In the genomic region with DNA sequence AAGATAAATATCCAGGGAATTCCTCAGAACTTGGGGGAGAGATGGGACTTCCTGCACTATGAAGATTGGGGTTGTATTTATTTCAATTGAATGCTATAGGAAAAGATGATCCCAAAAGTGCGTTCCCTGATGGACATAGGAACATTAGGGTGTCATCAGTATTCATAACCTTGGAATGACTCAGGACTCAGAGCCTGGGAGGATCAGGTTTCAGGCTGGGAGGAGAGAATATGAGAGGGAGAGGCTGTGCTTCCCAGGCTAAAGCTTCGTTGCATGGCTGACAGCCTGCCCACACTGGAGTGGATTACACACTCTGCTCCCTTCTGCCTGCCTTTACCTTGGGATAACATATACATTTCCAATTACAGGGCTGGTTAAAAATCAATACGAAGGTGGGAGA, we compare ENCODE assay signal across 9 cellular contexts.
DNase-seq lines count a peak whose midpoint lies in the region; ATAC-seq, FAIRE-seq and TF ChIP-seq lines count a peak whose summit lies in the region.
"Had no signal": no experiment of that assay in that cellular context is flagged by ENCODE, and none has a peak within 500 bp of the region (broad histone marks: within the 10 kb centered on the region; RNA-seq: fewer than 3 reads in every experiment).

No MANE protein-coding gene starts in this region.

- H4K20me1 ChIP-seq in astrocyte (ENCODE audit: insufficient read depth, low read length) = no peaks in the 10 kb centered on the region

- H3K27me3 ChIP-seq in astrocyte (ENCODE audit: insufficient read depth, low read length) (no peaks in the 10 kb centered on the region), kidney epithelial cell (ENCODE audit: control insufficient read depth, insufficient read depth, low read length) (no peaks in the 10 kb centered on the region)
- H3K27me3 ChIP-seq in CD4-positive, alpha-beta T cell (ENCODE audit: control insufficient read depth, insufficient read depth, low read length) = no peaks in the 10 kb centered on the region

- no peak for TF ChIP-seq CTCF in astrocyte (IDR thresholded peaks at IDR 0.05; ENCODE audit: insufficient read depth, low read depth, low read length)
- no peak for TF ChIP-seq CTCF in kidney epithelial cell (IDR thresholded peaks at IDR 0.05; ENCODE audit: insufficient read depth, low read length, poor library complexity, severe bottlenecking)
- no peak for TF ChIP-seq CTCF in CD4-positive, alpha-beta T cell (IDR thresholded peaks at IDR 0.05)
- no peak for TF ChIP-seq CTCF in progenitor cell of endocrine pancreas (IDR thresholded peaks at IDR 0.05; ENCODE audit: unreplicated experiment)

- peak overlapping the region; percentile 53 for H2AFZ ChIP-seq in astrocyte (ENCODE audit: low read depth, low read length)

- CTCF ChIA-PET in CD4-positive, alpha-beta T cell (lab: Charles Lee) = no interaction called here

- FAIRE-seq in astrocyte (lab: Jason Lieb, UNC) = peak; percentile 80

- no peak overlapping the region for H3K4me3 Mint-ChIP-seq in astrocyte (ENCODE audit: unreplicated experiment)
- H3K4me3 Mint-ChIP-seq in activated naive CD8-positive, alpha-beta T cell treated with anti-CD3 and anti-CD28 coated beads for 36 hours = no peak overlapping the region
- H3K4me3 Mint-ChIP-seq in activated T-helper 2 cell treated with anti-CD3 and anti-CD28 coated beads, Interferon-gamma antibody, Interleukin-2, Interleukin-4, amounts not matched to agents 10 μg/mL and 5 μg/mL and 100 μg/mL, durations not matched to agents 14 hours and 24 hours and 36 hours (ENCODE audit: low read depth) = no peak overlapping the region
- H3K4me3 Mint-ChIP-seq in CD4-positive, alpha-beta T cell = no peak overlapping the region
- no peak overlapping the region for H3K4me3 Mint-ChIP-seq in progenitor cell of endocrine pancreas (ENCODE audit: low read depth)
- H3K4me3 Mint-ChIP-seq: activated naive CD4-positive, alpha-beta T cell treated with anti-CD3 and anti-CD28 coated beads, Interleukin-2, amount 50 U/mL, for 24 hours had no signal

- no peak overlapping the region for H3K9ac ChIP-seq in astrocyte (ENCODE audit: low read length)

- no peaks in the 10 kb centered on the region for H3K36me3 Mint-ChIP-seq in astrocyte (ENCODE audit: low read depth, unreplicated experiment)
- H3K36me3 Mint-ChIP-seq in activated naive CD8-positive, alpha-beta T cell treated with anti-CD3 and anti-CD28 coated beads for 36 hours = no peaks in the 10 kb centered on the region
- H3K36me3 Mint-ChIP-seq in activated T-helper 2 cell treated with anti-CD3 and anti-CD28 coated beads, Interferon-gamma antibody, Interleukin-2, Interleukin-4, amounts not matched to agents 10 μg/mL and 5 μg/mL and 100 μg/mL, durations not matched to agents 14 hours and 24 hours and 36 hours (ENCODE audit: low read depth) = no peaks in the 10 kb centered on the region
- no peaks in the 10 kb centered on the region for H3K36me3 Mint-ChIP-seq in CD4-positive, alpha-beta T cell (ENCODE audit: low read depth)
- H3K36me3 Mint-ChIP-seq in progenitor cell of endocrine pancreas (ENCODE audit: insufficient read depth) = no peaks in the 10 kb centered on the region
- H3K36me3 Mint-ChIP-seq: activated naive CD4-positive, alpha-beta T cell treated with anti-CD3 and anti-CD28 coated beads, Interleukin-2, amount 50 U/mL, for 24 hours had no signal

- H3K4me1 Mint-ChIP-seq in astrocyte (ENCODE audit: low read depth, unreplicated experiment) (peaks cover 16% of the 10 kb centered on the region), progenitor cell of endocrine pancreas (ENCODE audit: low read depth) (peaks cover 4% of the 10 kb centered on the region)
- H3K4me1 Mint-ChIP-seq in activated naive CD8-positive, alpha-beta T cell treated with anti-CD3 and anti-CD28 coated beads for 36 hours = no peaks in the 10 kb centered on the region
- H3K4me1 Mint-ChIP-seq in activated T-helper 2 cell treated with anti-CD3 and anti-CD28 coated beads, Interferon-gamma antibody, Interleukin-2, Interleukin-4, amounts not matched to agents 10 μg/mL and 5 μg/mL and 100 μg/mL, durations not matched to agents 14 hours and 24 hours and 36 hours (ENCODE audit: low read depth) = no peaks in the 10 kb centered on the region
- no peaks in the 10 kb centered on the region for H3K4me1 Mint-ChIP-seq in CD4-positive, alpha-beta T cell (ENCODE audit: low read depth)
- H3K4me1 Mint-ChIP-seq: activated naive CD4-positive, alpha-beta T cell treated with anti-CD3 and anti-CD28 coated beads, Interleukin-2, amount 50 U/mL, for 24 hours had no signal

- H3K9me3 ChIP-seq in astrocyte (ENCODE audit: insufficient read depth, low read depth, low read length) = no peaks in the 10 kb centered on the region
- no peaks in the 10 kb centered on the region for H3K9me3 ChIP-seq in CD4-positive, alpha-beta T cell (ENCODE audit: control insufficient read depth, low read length)

- peaks cover 3% of the 10 kb centered on the region for H3K4me1 ChIP-seq in astrocyte (ENCODE audit: insufficient read depth, low read length)

- no peak for ATAC-seq in CD4-positive, alpha-beta T cell (ENCODE audit: poor library complexity)

- H3K9me3 Mint-ChIP-seq in astrocyte (ENCODE audit: unreplicated experiment) = no peaks in the 10 kb centered on the region
- peaks cover 2% of the 10 kb centered on the region for H3K9me3 Mint-ChIP-seq in activated naive CD8-positive, alpha-beta T cell treated with anti-CD3 and anti-CD28 coated beads for 36 hours
- no peaks in the 10 kb centered on the region for H3K9me3 Mint-ChIP-seq in activated T-helper 2 cell treated with anti-CD3 and anti-CD28 coated beads, Interferon-gamma antibody, Interleukin-2, Interleukin-4, amounts not matched to agents 10 μg/mL and 5 μg/mL and 100 μg/mL, durations not matched to agents 14 hours and 24 hours and 36 hours
- no peaks in the 10 kb centered on the region for H3K9me3 Mint-ChIP-seq in CD4-positive, alpha-beta T cell
- no peaks in the 10 kb centered on the region for H3K9me3 Mint-ChIP-seq in progenitor cell of endocrine pancreas (ENCODE audit: low read depth)
- H3K9me3 Mint-ChIP-seq: activated naive CD4-positive, alpha-beta T cell treated with anti-CD3 and anti-CD28 coated beads, Interleukin-2, amount 50 U/mL, for 24 hours had no signal

- no peak overlapping the region for H3K4me3 ChIP-seq in astrocyte (ENCODE audit: insufficient read depth, low read depth, low read length)
- H3K4me3 ChIP-seq in kidney epithelial cell (ENCODE audit: low read depth, low read length) = no peak overlapping the region

- no peaks in the 10 kb centered on the region for H3K36me3 ChIP-seq in astrocyte (ENCODE audit: insufficient read depth, low read length)
- no peaks in the 10 kb centered on the region for H3K36me3 ChIP-seq in kidney epithelial cell (ENCODE audit: control insufficient read depth, insufficient read depth, low read length)

- DNase-seq in AG08396 (ENCODE audit: low spot score) = peak; percentile 76
- peak; percentile 50 for DNase-seq in HK-2 (ENCODE audit: unreplicated experiment)
- DNase-seq in astrocyte (ENCODE audit: low read depth) = peak; percentile 80
- peak; percentile 67 for DNase-seq in kidney epithelial cell (ENCODE audit: low read depth)
- no peak for DNase-seq in activated naive CD8-positive, alpha-beta T cell treated with anti-CD3 and anti-CD28 coated beads for 36 hours
- no peak for DNase-seq in activated T-helper 2 cell treated with anti-CD3 and anti-CD28 coated beads, Interferon-gamma antibody, Interleukin-2, Interleukin-4, amounts not matched to agents 10 μg/mL and 5 μg/mL and 100 μg/mL, durations not matched to agents 14 hours and 24 hours and 36 hours (ENCODE audit: low spot score)
- DNase-seq in CD4-positive, alpha-beta T cell = no peak
- DNase-seq in progenitor cell of endocrine pancreas (ENCODE audit: low spot score, unreplicated experiment) = no peak

- intact Hi-C loops in activated T-helper 2 cell treated with anti-CD3 and anti-CD28 coated beads, Interferon-gamma antibody, Interleukin-2, Interleukin-4, amounts not matched to agents 10 μg/mL and 5 μg/mL and 100 μg/mL, durations not matched to agents 14 hours and 24 hours and 36 hours (cut with micrococcal nuclease) = no loop called here
- intact Hi-C loops in CD4-positive, alpha-beta T cell (cut with DNase I, micrococcal nuclease) = no loop called here

- H3K27ac Mint-ChIP-seq in astrocyte (ENCODE audit: unreplicated experiment) = peak overlapping the region; percentile 85
- H3K27ac Mint-ChIP-seq in activated naive CD8-positive, alpha-beta T cell treated with anti-CD3 and anti-CD28 coated beads for 36 hours = no peak overlapping the region
- no peak overlapping the region for H3K27ac Mint-ChIP-seq in activated T-helper 2 cell treated with anti-CD3 and anti-CD28 coated beads, Interferon-gamma antibody, Interleukin-2, Interleukin-4, amounts not matched to agents 10 μg/mL and 5 μg/mL and 100 μg/mL, durations not matched to agents 14 hours and 24 hours and 36 hours
- H3K27ac Mint-ChIP-seq in CD4-positive, alpha-beta T cell = no peak overlapping the region
- no peak overlapping the region for H3K27ac Mint-ChIP-seq in progenitor cell of endocrine pancreas
- H3K27ac Mint-ChIP-seq: activated naive CD4-positive, alpha-beta T cell treated with anti-CD3 and anti-CD28 coated beads, Interleukin-2, amount 50 U/mL, for 24 hours had no signal

- H3K27me3 Mint-ChIP-seq in astrocyte (ENCODE audit: low read depth, unreplicated experiment) (no peaks in the 10 kb centered on the region), progenitor cell of endocrine pancreas (peaks cover 11% of the 10 kb centered on the region)
- no peaks in the 10 kb centered on the region for H3K27me3 Mint-ChIP-seq in activated naive CD8-positive, alpha-beta T cell treated with anti-CD3 and anti-CD28 coated beads for 36 hours
- H3K27me3 Mint-ChIP-seq in activated T-helper 2 cell treated with anti-CD3 and anti-CD28 coated beads, Interferon-gamma antibody, Interleukin-2, Interleukin-4, amounts not matched to agents 10 μg/mL and 5 μg/mL and 100 μg/mL, durations not matched to agents 14 hours and 24 hours and 36 hours (ENCODE audit: low read depth) = peaks cover 6% of the 10 kb centered on the region
- H3K27me3 Mint-ChIP-seq in CD4-positive, alpha-beta T cell = no peaks in the 10 kb centered on the region
- H3K27me3 Mint-ChIP-seq: activated naive CD4-positive, alpha-beta T cell treated with anti-CD3 and anti-CD28 coated beads, Interleukin-2, amount 50 U/mL, for 24 hours had no signal

- H3K27ac ChIP-seq in astrocyte (ENCODE audit: low read depth, low read length) = no peak overlapping the region
- no peak overlapping the region for H3K27ac ChIP-seq in CD4-positive, alpha-beta T cell (ENCODE audit: low read depth, low read length)

- POLR2A ChIA-PET in CD4-positive, alpha-beta T cell (lab: Charles Lee) = no interaction called here

- no peaks in the 10 kb centered on the region for H3K79me2 ChIP-seq in astrocyte (ENCODE audit: insufficient read depth, low read length)

- no peak overlapping the region for H3K4me2 ChIP-seq in astrocyte (ENCODE audit: low read length)

Comparison
In these comparisons a context has a peak if more than half of its experiments do, and no peak if none do; other contexts are left out.
1. DNase-seq: peak in AG08396 (single experiment), HK-2 (single experiment), astrocyte (single experiment) and kidney epithelial cell (single experiment); none in activated naive CD8-positive, alpha-beta T cell treated with anti-CD3 and anti-CD28 coated beads for 36 hours (single experiment), activated T-helper 2 cell treated with anti-CD3 and anti-CD28 coated beads, Interferon-gamma antibody, Interleukin-2, Interleukin-4, amounts not matched to agents 10 μg/mL and 5 μg/mL and 100 μg/mL, durations not matched to agents 14 hours and 24 hours and 36 hours (single experiment), CD4-positive, alpha-beta T cell (0 of 10) and progenitor cell of endocrine pancreas (single experiment).